10 cellular contexts compared by ENCODE assay signal in the genomic region with DNA sequence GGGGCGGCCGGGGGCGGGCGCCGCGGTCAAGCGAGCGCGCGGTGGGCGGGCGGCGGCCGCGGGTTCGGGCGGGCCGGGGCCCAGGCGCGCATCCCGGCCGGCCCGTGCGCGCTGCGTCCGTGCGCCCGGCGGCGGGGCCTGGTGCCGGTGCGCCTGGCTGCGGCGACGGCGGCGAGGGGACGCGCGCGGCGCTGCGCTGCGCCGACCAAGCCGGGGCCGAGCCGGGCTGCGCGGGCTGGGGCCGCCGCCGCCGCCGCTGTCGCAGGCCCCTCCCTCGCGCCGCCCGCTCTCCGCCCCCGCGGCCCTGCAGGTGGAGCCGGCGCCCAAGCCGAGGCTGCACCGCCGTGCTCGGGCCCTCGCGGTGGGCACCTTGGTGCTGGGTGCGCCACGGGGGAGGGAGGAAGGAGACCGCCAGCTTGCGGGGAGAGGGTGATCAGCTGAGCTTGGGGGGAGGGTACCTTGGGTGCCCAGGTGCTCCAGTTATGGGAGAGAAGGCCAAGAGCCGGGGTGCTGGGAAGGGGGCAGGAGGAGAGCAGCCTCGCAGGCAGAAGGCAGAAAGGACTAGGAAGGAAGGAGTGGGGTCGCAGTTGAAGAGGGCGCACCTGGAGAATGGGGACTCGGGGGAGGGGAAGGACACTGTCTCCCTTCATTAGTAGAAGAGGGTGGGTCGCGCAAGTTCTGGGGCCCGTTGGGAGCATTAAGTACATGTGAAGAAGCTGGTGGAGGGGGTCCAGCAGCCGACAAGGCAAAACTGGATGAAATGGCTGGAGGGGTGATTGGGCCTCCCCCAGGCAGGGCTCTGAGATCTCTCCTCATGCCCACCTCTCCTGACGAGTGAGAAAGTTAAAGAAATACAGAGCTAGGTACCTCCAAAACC. TPM values are rescaled to one million over a fixed set of nuclear protein-coding genes. Genes with fewer than 3 reads are reported as not detected.
A peak's percentile ranks its signal among the peaks of the same experiment; 100 is the strongest.
DNase-seq lines count a peak whose midpoint lies in the region; ATAC-seq and TF ChIP-seq lines count a peak whose summit lies in the region.
"Had no signal": no experiment of that assay in that cellular context is flagged by ENCODE, and none has a peak within 500 bp of the region (broad histone marks: within the 10 kb centered on the region; RNA-seq: fewer than 3 reads in every experiment).

Gene PPP2R2C (minus strand): TSS at position 228 of the 877 bp plus-strand sequence. CDS start 385 bp downstream, outside the sequence.

- 3% methylated on average over 85 of the region's 86 CpGs for WGBS in sigmoid colon, 2 donors

- ATAC-seq in RWPE2 (ENCODE audit: low read depth), result peak; percentile 45; the same call in 2 of the 3 replicates
- ATAC-seq in left ventricle myocardium superior, result peak; percentile 55
- ATAC-seq in GM19467 (IDR thresholded peaks at IDR 0.05; ENCODE audit: unreplicated experiment), result no peak
- ATAC-seq in GM19395 (IDR thresholded peaks at IDR 0.05; ENCODE audit: unreplicated experiment), result no peak

- no peak within 1 kb of the TSS for H3K4me3 ChIP-seq in RWPE2 (ENCODE audit: severe bottlenecking)
- H3K4me3 ChIP-seq in sigmoid colon, result peak within 1 kb of the TSS in 1 of 4 donors; percentile 56

- no peaks in the 10 kb centered on the region for H3K9me3 ChIP-seq in RWPE2 (ENCODE audit: severe bottlenecking)
- no peaks in the 10 kb centered on the region for H3K9me3 ChIP-seq in sigmoid colon
- H3K9me3 ChIP-seq: adrenal gland had no signal

- peak; percentile 47 for DNase-seq in NCI-H2196 (lab: John Stamatoyannopoulos, UW; ENCODE audit: unreplicated experiment)
- no peak for DNase-seq in NCI-H2196 treated with DMSO at 0.1 percent for 48 hours (lab: John Stamatoyannopoulos, UW; ENCODE audit: unreplicated experiment)
- no peak for DNase-seq in RWPE2 (ENCODE audit: low spot score)
- no peak for DNase-seq in left ventricle myocardium superior
- peak; percentile 48 for DNase-seq in sigmoid colon
- no peak for DNase-seq in GDM1 (lab: John Stamatoyannopoulos, UW)
- DNase-seq: midbrain had no signal

- intact Hi-C loops in left ventricle myocardium superior (cut with micrococcal nuclease) (no loop called here), sigmoid colon (cut with DNase I) (no loop called here)

- TF ChIP-seq POLR2A in sigmoid colon (IDR thresholded peaks at IDR 0.05), result no peak

- H3K27ac ChIP-seq in RWPE2 (ENCODE audit: poor library complexity, severe bottlenecking), result no peak within 1 kb of the TSS
- no peak within 1 kb of the TSS for H3K27ac ChIP-seq in sigmoid colon

- peaks cover 43% of the 10 kb centered on the region for H3K27me3 ChIP-seq in RWPE2 (ENCODE audit: insufficient read depth, poor library complexity, severe bottlenecking)
- peaks cover 7 to 88% (median 62%) of the 10 kb centered on the region in 3 donors for H3K27me3 ChIP-seq in sigmoid colon

- no peaks in the 10 kb centered on the region for H3K4me1 ChIP-seq in RWPE2 (ENCODE audit: insufficient read depth, poor library complexity, severe bottlenecking)
- H3K4me1 ChIP-seq in sigmoid colon, result peaks cover 0 to 21% (median 20%) of the 10 kb centered on the region in 4 donors
- H3K4me1 ChIP-seq: adrenal gland had no signal

- TF ChIP-seq CTCF in RWPE2 (IDR thresholded peaks at IDR 0.05; ENCODE audit: poor library complexity, severe bottlenecking) (no peak), sigmoid colon (IDR thresholded peaks at IDR 0.05) (no peak)

- TF ChIP-seq EP300 in sigmoid colon (IDR thresholded peaks at IDR 0.05), result no peak

- H3K36me3 ChIP-seq in RWPE2 (ENCODE audit: low read depth) (no peaks in the 10 kb centered on the region), sigmoid colon (no peaks in the 10 kb centered on the region)
- H3K36me3 ChIP-seq: adrenal gland had no signal

RNA-seq across cellular contexts. Expression of gene PPP2R2C, which starts in this region (rescaled TPM):
- total RNA-seq in left ventricle myocardium superior (8.6 TPM), sigmoid colon (1 to 10 TPM in 3 of 4 donors, under 1 TPM in 1; 0.49 to 2.8 (median 1.3) TPM)
- polyA plus RNA-seq in sigmoid colon, result 1 to 10 TPM in 1 of 3 donors, not detected in 2; 1.1 TPM

Comparison
In these comparisons a context has a peak if more than half of its experiments do, and no peak if none do; other contexts are left out.
1. DNase-seq: peak in NCI-H2196 (single experiment) and sigmoid colon (single experiment); none in NCI-H2196 treated with DMSO at 0.1 percent for 48 hours (single experiment), RWPE2 (single experiment), left ventricle myocardium superior (single experiment) and GDM1 (single experiment).
2. ATAC-seq: peak in RWPE2 (single experiment) and left ventricle myocardium superior (single experiment); none in GM19467 (single experiment) and GM19395 (single experiment).